1 cellular context compared by ENCODE assay signal in the genomic region with DNA sequence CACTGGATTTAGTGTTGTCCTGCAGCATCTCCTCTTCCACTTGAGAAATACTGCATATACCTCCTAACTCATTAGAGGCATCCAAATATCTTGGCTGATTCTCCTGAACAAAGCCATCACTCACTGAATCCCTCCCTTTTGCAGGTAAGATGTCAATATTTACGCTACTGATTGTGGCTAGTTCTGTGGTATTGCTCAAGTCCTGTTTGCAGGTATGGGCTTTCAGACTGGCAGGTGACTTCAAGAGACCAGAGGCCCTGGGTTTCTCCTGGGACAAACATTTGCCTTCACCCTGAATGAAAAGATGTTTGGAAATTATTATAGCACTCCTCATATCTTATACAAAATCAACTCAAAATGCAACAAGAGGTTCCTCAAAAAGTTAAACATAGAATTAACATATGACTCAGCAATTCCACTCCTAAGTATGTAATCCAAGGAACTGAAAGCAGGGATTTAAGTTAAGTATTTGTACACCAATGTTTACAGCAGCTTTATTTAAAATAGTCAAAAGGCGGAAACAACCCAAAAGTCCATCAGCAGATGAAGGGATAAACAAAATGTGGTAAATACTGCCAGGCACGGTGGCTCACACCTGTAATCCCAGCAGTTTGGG.
TF ChIP-seq lines count a peak whose summit lies in the region.

No MANE protein-coding gene starts in this region.

TF ChIP-seq in GM23338, 12 proteins besides CTCF, POLR2A, EP300 and RAD21 (continued from another document):
- TF ChIP-seq EZH2 (IDR thresholded peaks at IDR 0.05; ENCODE audit: low read depth, unreplicated experiment) = no peak
